In the genomic region with DNA sequence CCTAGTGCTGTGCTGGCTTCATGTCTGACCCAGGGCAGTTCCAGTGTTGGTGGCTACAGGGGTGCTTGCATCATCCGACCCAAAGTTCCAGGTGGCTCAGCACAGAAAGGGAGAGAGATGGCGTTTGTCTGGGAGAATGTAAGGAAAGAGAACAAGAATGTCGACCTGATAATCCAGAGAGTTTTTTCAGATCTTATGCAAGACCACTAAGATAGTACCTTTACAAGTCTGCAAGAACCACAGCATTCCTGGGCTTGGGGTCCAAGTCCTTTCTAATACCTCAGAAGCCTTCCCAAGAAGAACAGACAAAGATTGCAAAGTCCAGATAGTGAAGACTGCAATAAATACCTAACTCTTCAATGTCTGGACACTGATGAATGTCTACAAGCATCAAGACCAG, we compare ENCODE assay signal across 29 cellular contexts.
"Had no signal": no experiment of that assay in that cellular context is flagged by ENCODE, and none has a peak within 500 bp of the region (broad histone marks: within the 10 kb centered on the region; RNA-seq: fewer than 3 reads in every experiment).

No MANE protein-coding gene starts in this region.

- DNase-seq: colonic mucosa; cortex of kidney; dermis blood vessel endothelial cell; dorsolateral prefrontal cortex; effector CD4-positive, alpha-beta T cell; effector CD8-positive, alpha-beta T cell; effector memory CD4-positive, alpha-beta T cell; effector memory CD8-positive, alpha-beta T cell; endodermal cell; erythroblast; esophagus squamous epithelium; foreskin fibroblast; foreskin keratinocyte; foreskin melanocyte; gastrocnemius medialis; glutamatergic neuron; head of caudate nucleus; heart left ventricle; heart right ventricle had no signal

- H3K36me3 ChIP-seq: colonic mucosa, esophagus muscularis mucosa, esophagus squamous epithelium, gastrocnemius medialis, gastroesophageal sphincter, heart left ventricle, heart right ventricle had no signal

- ATAC-seq: effector memory CD8-positive, alpha-beta T cell; esophagus mucosa; foreskin keratinocyte; gastrocnemius medialis; gastroesophageal sphincter; heart left ventricle; heart right ventricle had no signal

- H3K4me3 Mint-ChIP-seq: dendritic cell treated with granulocyte-macrophage colony-stimulating factor and Interleukin-4, amounts not matched to agents 40 ng/mL and 50 ng/mL, for 4 days; effector memory CD8-positive, alpha-beta T cell; endodermal cell had no signal

- H3K4me1 Mint-ChIP-seq: endodermal cell had no signal

- H3K27me3 Mint-ChIP-seq: dendritic cell treated with granulocyte-macrophage colony-stimulating factor and Interleukin-4, amounts not matched to agents 40 ng/mL and 50 ng/mL, for 4 days; effector memory CD8-positive, alpha-beta T cell had no signal

- H3K9me3 Mint-ChIP-seq: endodermal cell had no signal

- H3K27me3 ChIP-seq: colonic mucosa, esophagus muscularis mucosa, esophagus squamous epithelium, foreskin keratinocyte, gastrocnemius medialis, gastroesophageal sphincter, heart left ventricle, heart right ventricle had no signal

- H3K9me3 ChIP-seq: colonic mucosa, esophagus muscularis mucosa, esophagus squamous epithelium, gastrocnemius medialis, gastroesophageal sphincter had no signal

- H3K27ac ChIP-seq: colonic mucosa, coronary artery, dorsolateral prefrontal cortex, epithelial cell of prostate, esophagus muscularis mucosa, esophagus squamous epithelium, foreskin keratinocyte, gastrocnemius medialis, gastroesophageal sphincter, heart left ventricle, heart right ventricle had no signal

- H3K4me3 ChIP-seq: colonic mucosa, coronary artery, dorsolateral prefrontal cortex, esophagus muscularis mucosa, esophagus squamous epithelium, gastrocnemius medialis, gastroesophageal sphincter, heart left ventricle, heart right ventricle had no signal

- H3K4me1 ChIP-seq: colonic mucosa, esophagus muscularis mucosa, esophagus squamous epithelium, foreskin keratinocyte, gastrocnemius medialis, gastroesophageal sphincter, heart left ventricle, heart right ventricle had no signal

- FAIRE-seq: colon, endometrium, endothelial cell of umbilical vein, frontal cortex had no signal

- H3K27ac Mint-ChIP-seq: dendritic cell treated with granulocyte-macrophage colony-stimulating factor and Interleukin-4, amounts not matched to agents 40 ng/mL and 50 ng/mL, for 4 days; effector memory CD8-positive, alpha-beta T cell; endodermal cell had no signal
